20 cellular contexts compared by ENCODE assay signal in genomic region chr7:2817456-2817855, GRCh38.
"Had no signal": no experiment of that assay in that cellular context is flagged by ENCODE, and none has a peak within 500 bp of the region (broad histone marks: within the 10 kb centered on the region; RNA-seq: fewer than 3 reads in every experiment).

No MANE protein-coding gene starts in this region.

- H3K27ac Mint-ChIP-seq: activated CD8-positive, alpha-beta T cell treated with anti-CD3 and anti-CD28 coated beads for 36 hours; activated naive CD4-positive, alpha-beta T cell treated with anti-CD3 and anti-CD28 coated beads, Interleukin-2, amount 10 ng/mL, durations not matched to agents 7 days and 5 days; activated T-helper 2 cell treated with anti-CD3 and anti-CD28 coated beads, Interferon-gamma antibody, Interleukin-2, Interleukin-4, amounts not matched to agents 10 μg/mL and 5 μg/mL and 100 μg/mL, durations not matched to agents 14 hours and 24 hours and 36 hours; dendritic cell treated with granulocyte-macrophage colony-stimulating factor and Interleukin-4, amounts not matched to agents 40 ng/mL and 50 ng/mL, for 4 days; natural killer cell treated with Interleukin-12 subunit alpha and Interleukin-12 subunit beta and Interleukin-15 and Interleukin-18, amount 100 ng/mL, for 72 hours; stimulated activated naive CD8-positive, alpha-beta T cell treated with anti-CD3 and anti-CD28 coated beads, Interleukin-15, amount 100 ng/mL, for 72 hours; T-cell had no signal

- H3K4me3 ChIP-seq: psoas muscle, thoracic aorta had no signal

- H3K9me3 Mint-ChIP-seq: activated CD8-positive, alpha-beta T cell treated with anti-CD3 and anti-CD28 coated beads for 36 hours; activated naive CD4-positive, alpha-beta T cell treated with anti-CD3 and anti-CD28 coated beads, Interleukin-2, amount 10 ng/mL, durations not matched to agents 7 days and 5 days; activated T-helper 2 cell treated with anti-CD3 and anti-CD28 coated beads, Interferon-gamma antibody, Interleukin-2, Interleukin-4, amounts not matched to agents 10 μg/mL and 5 μg/mL and 100 μg/mL, durations not matched to agents 14 hours and 24 hours and 36 hours; central memory CD8-positive, alpha-beta T cell; dendritic cell treated with granulocyte-macrophage colony-stimulating factor and Interleukin-4, amounts not matched to agents 40 ng/mL and 50 ng/mL, for 4 days; immature natural killer cell; natural killer cell treated with Interleukin-12 subunit alpha and Interleukin-12 subunit beta and Interleukin-15 and Interleukin-18, amount 100 ng/mL, for 72 hours; stimulated activated naive CD8-positive, alpha-beta T cell treated with anti-CD3 and anti-CD28 coated beads, Interleukin-15, amount 100 ng/mL, for 72 hours; T-cell had no signal

- DNase-seq: activated CD4-positive, alpha-beta T cell treated with anti-CD3 and anti-CD28 coated beads for 4 hours; activated CD8-positive, alpha-beta memory T cell treated with anti-CD3 and anti-CD28 coated beads, Interleukin-2, amount 50 U/mL, for 48 hours; activated CD8-positive, alpha-beta T cell treated with anti-CD3 and anti-CD28 coated beads for 36 hours; activated naive CD4-positive, alpha-beta T cell treated with anti-CD3 and anti-CD28 coated beads, Interleukin-2, amount 10 ng/mL, durations not matched to agents 7 days and 5 days; erythroblast; immature natural killer cell; left cardiac atrium; mammary epithelial cell; stimulated activated CD4-positive, alpha-beta T cell treated with anti-CD3 and anti-CD28 coated beads, Interleukin-4, amount 100 ng/mL, for 1 hour; stimulated activated CD8-positive, alpha-beta memory T cell treated with anti-CD3 and anti-CD28 coated beads, Interleukin-4, amount 100 ng/mL, for 48 hours; stimulated activated naive CD8-positive, alpha-beta T cell treated with anti-CD3 and anti-CD28 coated beads, Interleukin-15, amount 100 ng/mL, for 72 hours; T-cell; T1000 had no signal

- ATAC-seq: activated CD8-positive, alpha-beta T cell treated with anti-CD3 and anti-CD28 coated beads for 36 hours; left cardiac atrium; natural killer cell treated with Interleukin-12 subunit alpha and Interleukin-12 subunit beta and Interleukin-15 and Interleukin-18, amount 100 ng/mL, for 72 hours; psoas muscle; stimulated activated naive CD8-positive, alpha-beta T cell treated with anti-CD3 and anti-CD28 coated beads, Interleukin-15, amount 100 ng/mL, for 72 hours; T-cell had no signal

- H3K27ac ChIP-seq: psoas muscle, thoracic aorta had no signal

- H3K36me3 Mint-ChIP-seq: activated naive CD4-positive, alpha-beta T cell treated with anti-CD3 and anti-CD28 coated beads, Interleukin-2, amount 10 ng/mL, durations not matched to agents 7 days and 5 days; natural killer cell treated with Interleukin-12 subunit alpha and Interleukin-12 subunit beta and Interleukin-15 and Interleukin-18, amount 100 ng/mL, for 72 hours had no signal

- H3K4me3 Mint-ChIP-seq: activated CD8-positive, alpha-beta T cell treated with anti-CD3 and anti-CD28 coated beads for 36 hours; activated naive CD4-positive, alpha-beta T cell treated with anti-CD3 and anti-CD28 coated beads, Interleukin-2, amount 10 ng/mL, durations not matched to agents 7 days and 5 days; brain; central memory CD8-positive, alpha-beta T cell; dendritic cell treated with granulocyte-macrophage colony-stimulating factor and Interleukin-4, amounts not matched to agents 40 ng/mL and 50 ng/mL, for 4 days; immature natural killer cell; natural killer cell treated with Interleukin-12 subunit alpha and Interleukin-12 subunit beta and Interleukin-15 and Interleukin-18, amount 100 ng/mL, for 72 hours; stimulated activated naive CD8-positive, alpha-beta T cell treated with anti-CD3 and anti-CD28 coated beads, Interleukin-15, amount 100 ng/mL, for 72 hours; T-cell had no signal

- H3K27me3 Mint-ChIP-seq: activated CD8-positive, alpha-beta T cell treated with anti-CD3 and anti-CD28 coated beads for 36 hours; activated naive CD4-positive, alpha-beta T cell treated with anti-CD3 and anti-CD28 coated beads, Interleukin-2, amount 10 ng/mL, durations not matched to agents 7 days and 5 days; brain; central memory CD8-positive, alpha-beta T cell; dendritic cell treated with granulocyte-macrophage colony-stimulating factor and Interleukin-4, amounts not matched to agents 40 ng/mL and 50 ng/mL, for 4 days; natural killer cell treated with Interleukin-12 subunit alpha and Interleukin-12 subunit beta and Interleukin-15 and Interleukin-18, amount 100 ng/mL, for 72 hours; stimulated activated naive CD8-positive, alpha-beta T cell treated with anti-CD3 and anti-CD28 coated beads, Interleukin-15, amount 100 ng/mL, for 72 hours; T-cell had no signal

- H3K36me3 ChIP-seq: thoracic aorta had no signal

- H3K9me3 ChIP-seq: psoas muscle, thoracic aorta had no signal
